8 cellular contexts compared by ENCODE assay signal in the genomic region with DNA sequence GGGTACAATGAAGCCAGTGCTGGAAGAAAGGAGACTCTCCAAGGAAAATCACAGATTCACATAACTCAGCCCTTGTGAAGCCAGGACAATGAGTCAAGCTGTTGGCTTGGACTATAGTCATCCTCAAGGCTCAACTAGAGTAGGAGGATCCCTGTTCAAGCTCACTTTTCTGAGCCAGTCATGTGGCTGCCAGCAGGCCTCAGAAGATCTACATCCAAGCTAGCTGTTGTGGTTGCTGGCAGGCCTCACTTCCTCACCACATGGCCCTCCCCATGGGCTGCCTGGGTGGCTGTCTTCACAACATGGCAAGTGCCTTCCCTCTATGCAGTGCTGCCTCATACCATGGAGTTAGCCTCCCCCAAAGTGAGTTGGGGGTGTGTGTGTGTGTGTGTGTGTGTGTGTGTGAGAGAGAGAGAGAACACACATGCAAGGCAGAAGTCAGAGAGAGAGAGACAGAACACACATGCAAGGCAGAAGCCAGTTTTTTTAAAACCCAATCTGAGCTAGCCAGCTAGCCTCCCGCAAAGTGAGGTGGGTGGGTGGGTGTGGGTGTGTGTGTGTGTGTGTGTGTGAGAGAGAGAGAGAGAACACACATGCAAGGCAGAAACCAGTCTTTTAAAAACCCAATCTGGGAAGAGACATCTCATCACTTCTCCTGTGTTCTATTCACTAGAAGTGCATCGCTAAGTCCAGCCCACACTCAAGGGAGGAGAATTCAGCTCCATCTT. TPM values are rescaled to one million over a fixed set of nuclear protein-coding genes. Genes with fewer than 3 reads are reported as not detected.
DNase-seq lines count a peak whose midpoint lies in the region; ATAC-seq and TF ChIP-seq lines count a peak whose summit lies in the region.

No MANE protein-coding gene starts in this region.

- H3K36me3 Mint-ChIP-seq in activated T-helper 2 cell treated with anti-CD3 and anti-CD28 coated beads, Interferon-gamma antibody, Interleukin-2, Interleukin-4, amounts not matched to agents 10 μg/mL and 5 μg/mL and 100 μg/mL, durations not matched to agents 14 hours and 24 hours and 36 hours (ENCODE audit: low read depth), result peaks cover 15% of the 10 kb centered on the region

- H3K9me3 Mint-ChIP-seq in activated T-helper 2 cell treated with anti-CD3 and anti-CD28 coated beads, Interferon-gamma antibody, Interleukin-2, Interleukin-4, amounts not matched to agents 10 μg/mL and 5 μg/mL and 100 μg/mL, durations not matched to agents 14 hours and 24 hours and 36 hours, result no peaks in the 10 kb centered on the region

- H3K27ac Mint-ChIP-seq in activated T-helper 2 cell treated with anti-CD3 and anti-CD28 coated beads, Interferon-gamma antibody, Interleukin-2, Interleukin-4, amounts not matched to agents 10 μg/mL and 5 μg/mL and 100 μg/mL, durations not matched to agents 14 hours and 24 hours and 36 hours, result peak overlapping the region; percentile 98

- peak overlapping the region; percentile 66 for H3K4me3 Mint-ChIP-seq in activated T-helper 2 cell treated with anti-CD3 and anti-CD28 coated beads, Interferon-gamma antibody, Interleukin-2, Interleukin-4, amounts not matched to agents 10 μg/mL and 5 μg/mL and 100 μg/mL, durations not matched to agents 14 hours and 24 hours and 36 hours (ENCODE audit: low read depth)

- no peak for TF ChIP-seq POLR2A in transverse colon (IDR thresholded peaks at IDR 0.05)

- no peaks in the 10 kb centered on the region for H3K27me3 ChIP-seq in transverse colon

- DNase-seq in RPMI8226, result peak; percentile 84
- DNase-seq in activated T-helper 2 cell treated with anti-CD3 and anti-CD28 coated beads, Interferon-gamma antibody, Interleukin-2, Interleukin-4, amounts not matched to agents 10 μg/mL and 5 μg/mL and 100 μg/mL, durations not matched to agents 14 hours and 24 hours and 36 hours (ENCODE audit: low spot score), result peak; percentile 78
- DNase-seq in fibroblast of villous mesenchyme (ENCODE audit: low read depth), result peak; percentile 97
- DNase-seq in posterior vena cava (ENCODE audit: low spot score), result peak; percentile 97
- peak; percentile 70 for DNase-seq in transverse colon
- no peak for DNase-seq in NCI-H187 (lab: John Stamatoyannopoulos, UW)

- peaks cover 24% of the 10 kb centered on the region for H3K4me1 Mint-ChIP-seq in activated T-helper 2 cell treated with anti-CD3 and anti-CD28 coated beads, Interferon-gamma antibody, Interleukin-2, Interleukin-4, amounts not matched to agents 10 μg/mL and 5 μg/mL and 100 μg/mL, durations not matched to agents 14 hours and 24 hours and 36 hours (ENCODE audit: low read depth)

- H3K4me1 ChIP-seq in transverse colon, result peaks cover 0 to 16% (median 0%) of the 10 kb centered on the region in 4 donors

- WGBS in transverse colon (ENCODE audit: low coverage in 1 of 2), 2 donors, result 78 to 85% methylated on average over 1 to 2 of the region's 2 CpGs

- TF ChIP-seq CTCF in fibroblast of villous mesenchyme (IDR thresholded peaks at IDR 0.05; ENCODE audit: insufficient read depth, low read depth, low read length) (no peak), transverse colon (IDR thresholded peaks at IDR 0.05) (no peak)

- in situ Hi-C loops in transverse colon (cut with MboI; ENCODE audit: low pct_ligation_motif_present in 1 of 4, low pct_unique_long_range_greater_than_20kb in 1 of 4, low sequenced_read_pairs in 3 of 4), result loop anchor here in 3 of 4 donors (25.0 kb wide), 2 partner anchors 189 to 339 kb away; a partner anchor contains a TSS

- no peaks in the 10 kb centered on the region for H3K27me3 Mint-ChIP-seq in activated T-helper 2 cell treated with anti-CD3 and anti-CD28 coated beads, Interferon-gamma antibody, Interleukin-2, Interleukin-4, amounts not matched to agents 10 μg/mL and 5 μg/mL and 100 μg/mL, durations not matched to agents 14 hours and 24 hours and 36 hours (ENCODE audit: low read depth)

- TF ChIP-seq EP300 in transverse colon (IDR thresholded peaks at IDR 0.05; ENCODE audit: low read depth), result no peak

- H3K9me3 ChIP-seq in transverse colon, result no peaks in the 10 kb centered on the region

- intact Hi-C loops in activated T-helper 2 cell treated with anti-CD3 and anti-CD28 coated beads, Interferon-gamma antibody, Interleukin-2, Interleukin-4, amounts not matched to agents 10 μg/mL and 5 μg/mL and 100 μg/mL, durations not matched to agents 14 hours and 24 hours and 36 hours (cut with micrococcal nuclease), result loop anchor here (2.0 kb wide), 1 partner anchor 17 kb away; a partner anchor contains a TSS
- intact Hi-C loops in posterior vena cava (cut with DNase I) (no loop called here), transverse colon (cut with DNase I; ENCODE audit: low total_unique reads) (no loop called here)

- no peaks in the 10 kb centered on the region for H3K36me3 ChIP-seq in transverse colon

- H3K4me3 ChIP-seq in fibroblast of villous mesenchyme (ENCODE audit: low read depth, low read length), result no peak overlapping the region
- H3K4me3 ChIP-seq in transverse colon, result no peak overlapping the region

- peak overlapping the region in 3 of 4 donors; percentile 46 to 61 (median 46) for H3K27ac ChIP-seq in transverse colon

- ATAC-seq in GM18519 (IDR thresholded peaks at IDR 0.05; ENCODE audit: low FRiP score, unreplicated experiment) (peak; percentile 71), HG03039 (IDR thresholded peaks at IDR 0.05; ENCODE audit: unreplicated experiment) (peak; percentile 76)

RNA-seq across cellular contexts. Expression of a gene that starts 17.1 kb away (rescaled TPM):
- total RNA-seq in activated T-helper 2 cell treated with anti-CD3 and anti-CD28 coated beads, Interferon-gamma antibody, Interleukin-2, Interleukin-4, amounts not matched to agents 10 μg/mL and 5 μg/mL and 100 μg/mL, durations not matched to agents 14 hours and 24 hours and 36 hours, result 14.2 and 15.9 TPM in 2 replicates
- total RNA-seq in fibroblast of villous mesenchyme, result 6.8 and 9.1 TPM in 2 replicates
- 1 to 10 TPM; 6.1 to 8.2 TPM for total RNA-seq in posterior vena cava
- total RNA-seq in transverse colon, result 10 to 100 TPM; 10.4 to 38.6 (median 13.2) TPM

Comparison
In these comparisons a context has a peak if more than half of its experiments do, and no peak if none do; other contexts are left out.
1. DNase-seq: peak in RPMI8226 (single experiment), activated T-helper 2 cell treated with anti-CD3 and anti-CD28 coated beads, Interferon-gamma antibody, Interleukin-2, Interleukin-4, amounts not matched to agents 10 μg/mL and 5 μg/mL and 100 μg/mL, durations not matched to agents 14 hours and 24 hours and 36 hours (single experiment), fibroblast of villous mesenchyme (single experiment), posterior vena cava (single experiment) and transverse colon (single experiment); none in NCI-H187 (0 of 2).